10 cellular contexts compared by ENCODE assay signal in genomic region chr6:136669299-136669699, GRCh38.
DNase-seq lines count a peak whose midpoint lies in the region; ATAC-seq, FAIRE-seq and TF ChIP-seq lines count a peak whose summit lies in the region.
"Had no signal": no experiment of that assay in that cellular context is flagged by ENCODE, and none has a peak within 500 bp of the region (broad histone marks: within the 10 kb centered on the region; RNA-seq: fewer than 3 reads in every experiment).

No MANE protein-coding gene starts in this region.

- H3K9me3 ChIP-seq in osteoblast (ENCODE audit: low read depth, low read length) (no peaks in the 10 kb centered on the region), psoas muscle (no peaks in the 10 kb centered on the region)
- H3K9me3 ChIP-seq: heart right ventricle had no signal

- ATAC-seq in psoas muscle = no peak
- ATAC-seq: heart right ventricle had no signal

- DNase-seq in EL = peak; percentile 89
- peak; percentile 67 for DNase-seq in RCC 7860 (ENCODE audit: low spot score)
- DNase-seq in erythroblast (lab: John Stamatoyannopoulos, UW) = peak; percentile 2 to 7
- peak; percentile 59 for DNase-seq in osteoblast (ENCODE audit: insufficient read length, low spot score, missing footprints)
- no peak for DNase-seq in DMS153 (lab: John Stamatoyannopoulos, UW)
- no peak for DNase-seq in psoas muscle
- DNase-seq in nucleus accumbens (lab: John Stamatoyannopoulos, UW) = no peak
- no peak for DNase-seq in NOMO-1 treated with dmso at 0.1 percent for 144 hours (lab: John Stamatoyannopoulos, UW; ENCODE audit: unreplicated experiment)
- DNase-seq: activated CD4-positive, CD25-positive, alpha-beta regulatory T cell treated with anti-CD3 and anti-CD28 coated beads, Interleukin-2, amount 50 U/mL, for 72 hours; heart right ventricle had no signal

- WGBS in psoas muscle, 3 donors = 61 to 70% (median 62%) methylated on average over 3 of the region's 3 CpGs

- H3K36me3 ChIP-seq in osteoblast (ENCODE audit: insufficient read depth, low read length) (no peaks in the 10 kb centered on the region), psoas muscle (ENCODE audit: insufficient read depth in 1 of 2, low read depth in 1 of 2) (no peaks in the 10 kb centered on the region)

- no peaks in the 10 kb centered on the region for H4K20me1 ChIP-seq in osteoblast (ENCODE audit: insufficient read depth, low read length)

- no peaks in the 10 kb centered on the region for H3K27me3 ChIP-seq in osteoblast (ENCODE audit: insufficient read depth, low read length)
- no peaks in the 10 kb centered on the region for H3K27me3 ChIP-seq in psoas muscle (ENCODE audit: insufficient read depth in 3 of 3, low read length in 2 of 3)
- H3K27me3 ChIP-seq: heart right ventricle had no signal

- intact Hi-C loops in psoas muscle (cut with DNase I) = no loop called here

- H3K4me1 ChIP-seq in osteoblast (ENCODE audit: insufficient read depth, low read length) = peaks cover 17% of the 10 kb centered on the region
- H3K4me1 ChIP-seq in psoas muscle = no peaks in the 10 kb centered on the region

- peak overlapping the region; percentile 56 for H3K4me2 ChIP-seq in osteoblast (ENCODE audit: insufficient read depth, low read length)

- H2AFZ ChIP-seq in osteoblast (ENCODE audit: low read length) = no peak overlapping the region

- TF ChIP-seq CTCF in osteoblast (IDR thresholded peaks at IDR 0.05; ENCODE audit: extremely low read depth, low read depth, low read length) = no peak
- no peak for TF ChIP-seq CTCF in psoas muscle (IDR thresholded peaks at IDR 0.05)

- TF ChIP-seq POLR2A in erythroblast (IDR thresholded peaks at IDR 0.05; ENCODE audit: low read length) = no peak

- H3K27ac ChIP-seq in osteoblast (ENCODE audit: low read depth, low read length) = no peak overlapping the region
- no peak overlapping the region for H3K27ac ChIP-seq in psoas muscle
- H3K27ac ChIP-seq: heart right ventricle had no signal

- H3K4me3 ChIP-seq in osteoblast (ENCODE audit: insufficient read depth, low read length) (peak overlapping the region; percentile 7), psoas muscle (no peak overlapping the region)
- H3K4me3 ChIP-seq: heart right ventricle had no signal

- FAIRE-seq in RCC 7860 (lab: Jason Lieb, UNC) = peak; percentile 93

- H3K79me2 ChIP-seq in osteoblast (ENCODE audit: insufficient read depth, low read length) = no peaks in the 10 kb centered on the region

Comparison
In these comparisons a context has a peak if more than half of its experiments do, and no peak if none do; other contexts are left out.
1. DNase-seq: peak in EL (single experiment), RCC 7860 (single experiment), erythroblast (2 of 2) and osteoblast (single experiment); none in DMS153 (single experiment), psoas muscle (0 of 2), nucleus accumbens (0 of 56) and NOMO-1 treated with dmso at 0.1 percent for 144 hours (single experiment).